In genomic region chr2:68185541-68186164, GRCh38 we compare ENCODE assay signal across 8 cellular contexts. TPM values are rescaled to one million over a fixed set of nuclear protein-coding genes. Genes with fewer than 3 reads are reported as not detected.
DNase-seq lines count a peak whose midpoint lies in the region; ATAC-seq and TF ChIP-seq lines count a peak whose summit lies in the region.

No MANE protein-coding gene starts in this region.

- intact Hi-C loops in esophagus muscularis mucosa (cut with DNase I) (no loop called here), psoas muscle (cut with DNase I) (no loop called here)

- H3K27ac Mint-ChIP-seq in activated CD8-positive, alpha-beta T cell treated with anti-CD3 and anti-CD28 coated beads, Interleukin-2, amount 10 ng/mL, durations not matched to agents 7 days and 5 days, result no peak overlapping the region

- CTCF ChIA-PET in activated CD8-positive, alpha-beta T cell treated with anti-CD3 and anti-CD28 coated beads, Interleukin-2, amount 10 ng/mL, durations not matched to agents 7 days and 5 days (lab: Charles Lee), result interaction anchor here (0.6 to 4.1 kb wide), 24 partner anchors 10 to 256 kb away, joined by 3 to 41 read pairs (median 5); partner anchors contain the start of gene PNO1

- H3K27me3 ChIP-seq in esophagus muscularis mucosa (no peaks in the 10 kb centered on the region), psoas muscle (ENCODE audit: insufficient read depth in 3 of 3, low read length in 2 of 3) (no peaks in the 10 kb centered on the region)

- no peaks in the 10 kb centered on the region for H3K9me3 Mint-ChIP-seq in activated CD8-positive, alpha-beta T cell treated with anti-CD3 and anti-CD28 coated beads, Interleukin-2, amount 10 ng/mL, durations not matched to agents 7 days and 5 days (ENCODE audit: insufficient read depth)

- H3K4me3 ChIP-seq in esophagus muscularis mucosa, result no peak overlapping the region
- H3K4me3 ChIP-seq in psoas muscle, result no peak overlapping the region

- no peak for TF ChIP-seq EP300 in esophagus muscularis mucosa (IDR thresholded peaks at IDR 0.05)

- H3K9me3 ChIP-seq in esophagus muscularis mucosa (no peaks in the 10 kb centered on the region), psoas muscle (no peaks in the 10 kb centered on the region)

- peaks cover 10% of the 10 kb centered on the region for H3K4me1 Mint-ChIP-seq in activated CD8-positive, alpha-beta T cell treated with anti-CD3 and anti-CD28 coated beads, Interleukin-2, amount 10 ng/mL, durations not matched to agents 7 days and 5 days (ENCODE audit: low read depth)

- H3K4me1 ChIP-seq in esophagus muscularis mucosa (peaks cover 0 to 7% (median 0%) of the 10 kb centered on the region in 4 donors), psoas muscle (peaks cover 7% of the 10 kb centered on the region)

- peaks cover 39% of the 10 kb centered on the region for H3K36me3 Mint-ChIP-seq in activated CD8-positive, alpha-beta T cell treated with anti-CD3 and anti-CD28 coated beads, Interleukin-2, amount 10 ng/mL, durations not matched to agents 7 days and 5 days (ENCODE audit: low read depth)

- H3K36me3 ChIP-seq in esophagus muscularis mucosa (peaks cover 0 to 27% (median 15%) of the 10 kb centered on the region in 4 donors), psoas muscle (ENCODE audit: insufficient read depth in 1 of 2, low read depth in 1 of 2) (peaks cover 0 to 52% of the 10 kb centered on the region in 2 donors)

- peak; percentile 34 to 48 (median 36) for TF ChIP-seq CTCF in esophagus muscularis mucosa (IDR thresholded peaks at IDR 0.05)
- TF ChIP-seq CTCF in psoas muscle (IDR thresholded peaks at IDR 0.05), result peak; percentile 44

- POLR2A ChIA-PET in activated CD8-positive, alpha-beta T cell treated with anti-CD3 and anti-CD28 coated beads, Interleukin-2, amount 10 ng/mL, durations not matched to agents 7 days and 5 days (lab: Charles Lee), result no interaction called here

- H3K27ac ChIP-seq in esophagus muscularis mucosa (replicated peaks in 1 of 4) (no peak overlapping the region), psoas muscle (no peak overlapping the region)

- WGBS in esophagus muscularis mucosa, result 41% methylated on average over 5 of the region's 5 CpGs
- WGBS in psoas muscle, 3 donors, result 28 to 42% (median 37%) methylated on average over 5 of the region's 5 CpGs

- no peak overlapping the region for H3K4me3 Mint-ChIP-seq in activated CD8-positive, alpha-beta T cell treated with anti-CD3 and anti-CD28 coated beads, Interleukin-2, amount 10 ng/mL, durations not matched to agents 7 days and 5 days

- H3K27me3 Mint-ChIP-seq in activated CD8-positive, alpha-beta T cell treated with anti-CD3 and anti-CD28 coated beads, Interleukin-2, amount 10 ng/mL, durations not matched to agents 7 days and 5 days (ENCODE audit: low read depth), result no peaks in the 10 kb centered on the region

- no peak for TF ChIP-seq POLR2A in esophagus muscularis mucosa (IDR thresholded peaks at IDR 0.05; ENCODE audit: low read depth)

- peak; percentile 60 for ATAC-seq in activated CD8-positive, alpha-beta T cell treated with anti-CD3 and anti-CD28 coated beads, Interleukin-2, amount 10 ng/mL, durations not matched to agents 7 days and 5 days
- ATAC-seq in psoas muscle (peak in 3 of 4 donors; percentile 49 to 81 (median 73)), GM21723 (IDR thresholded peaks at IDR 0.05; ENCODE audit: unreplicated experiment) (no peak)

- DNase-seq in activated gamma-delta T cell treated with Interleukin-2 at 50 U/mL for 16 hours (peak; percentile 51), activated gamma-delta T cell (lab: John Stamatoyannopoulos, UW) (no peak), NCI-H128 (lab: John Stamatoyannopoulos, UW; ENCODE audit: unreplicated experiment) (peak; percentile 2), esophagus muscularis mucosa (ENCODE audit: extremely low spot score) (no peak), psoas muscle (peak; percentile 46 to 69), DMS79 (lab: John Stamatoyannopoulos, UW) (no peak)
- DNase-seq in activated CD8-positive, alpha-beta T cell treated with anti-CD3 and anti-CD28 coated beads, Interleukin-2, amount 10 ng/mL, durations not matched to agents 7 days and 5 days, result peak; percentile 66

RNA-seq across cellular contexts. Expression of gene PNO1, which starts 28.0 kb away (rescaled TPM):
- 10 to 100 TPM; 12.3 to 13.3 TPM for total RNA-seq in activated CD8-positive, alpha-beta T cell treated with anti-CD3 and anti-CD28 coated beads, Interleukin-2, amount 10 ng/mL, durations not matched to agents 7 days and 5 days
- total RNA-seq in esophagus muscularis mucosa (10 to 100 TPM; 16.6 to 27.3 (median 22.2) TPM), psoas muscle (10 to 100 TPM; 13.0 to 26.2 (median 24.6) TPM)
- 10 to 100 TPM; 22.4 to 50.8 (median 46.2) TPM for polyA plus RNA-seq in psoas muscle

Comparison
In these comparisons a context has a peak if more than half of its experiments do, and no peak if none do; other contexts are left out.
1. DNase-seq: peak in activated gamma-delta T cell treated with Interleukin-2 at 50 U/mL for 16 hours (single experiment), NCI-H128 (single experiment), activated CD8-positive, alpha-beta T cell treated with anti-CD3 and anti-CD28 coated beads, Interleukin-2, amount 10 ng/mL, durations not matched to agents 7 days and 5 days (single experiment) and psoas muscle (2 of 2); none in activated gamma-delta T cell (single experiment), esophagus muscularis mucosa (single experiment) and DMS79 (single experiment).